In genomic region chr12:6328045-6328779, GRCh38 we compare ENCODE assay signal across 16 cellular contexts. TPM values are rescaled to one million over a fixed set of nuclear protein-coding genes. Genes with fewer than 3 reads are reported as not detected.
DNase-seq lines count a peak whose midpoint lies in the region; ATAC-seq, FAIRE-seq and TF ChIP-seq lines count a peak whose summit lies in the region.
"Had no signal": no experiment of that assay in that cellular context is flagged by ENCODE, and none has a peak within 500 bp of the region (broad histone marks: within the 10 kb centered on the region; RNA-seq: fewer than 3 reads in every experiment).

No MANE protein-coding gene starts in this region.

- DNase-seq in CD14-positive monocyte (ENCODE audit: low spot score): no peak
- no peak for DNase-seq in K562 (ENCODE audit: extremely low read depth in 1 of 4, low spot score in 3 of 4)
- no peak for DNase-seq in osteocyte (ENCODE audit: extremely low spot score, unreplicated experiment)
- DNase-seq in HK-2 (ENCODE audit: unreplicated experiment): no peak
- DNase-seq in activated CD4-positive, alpha-beta memory T cell treated with anti-CD3 and anti-CD28 coated beads, Interleukin-2, amount 10 ng/mL, durations not matched to agents 7 days and 5 days: no peak
- no peak for DNase-seq in NCI-H187 treated with DMSO at 0.1 percent for 48 hours (lab: John Stamatoyannopoulos, UW)
- DNase-seq: DMS79, immature natural killer cell, Kasumi-1, NCI-H1436 treated with DMSO at 0.1 percent for 48 hours, substantia nigra had no signal

- no peak overlapping the region for H3K4me3 Mint-ChIP-seq in CD14-positive monocyte
- no peak overlapping the region for H3K4me3 Mint-ChIP-seq in osteocyte (ENCODE audit: unreplicated experiment)
- H3K4me3 Mint-ChIP-seq in activated CD4-positive, alpha-beta memory T cell treated with anti-CD3 and anti-CD28 coated beads, Interleukin-2, amount 10 ng/mL, durations not matched to agents 7 days and 5 days: no peak overlapping the region
- H3K4me3 Mint-ChIP-seq: immature natural killer cell, memory B cell had no signal

- no peaks in the 10 kb centered on the region for H3K9me3 Mint-ChIP-seq in CD14-positive monocyte
- no peaks in the 10 kb centered on the region for H3K9me3 Mint-ChIP-seq in osteocyte (ENCODE audit: unreplicated experiment)
- no peaks in the 10 kb centered on the region for H3K9me3 Mint-ChIP-seq in activated CD4-positive, alpha-beta memory T cell treated with anti-CD3 and anti-CD28 coated beads, Interleukin-2, amount 10 ng/mL, durations not matched to agents 7 days and 5 days
- H3K9me3 Mint-ChIP-seq: immature natural killer cell, memory B cell had no signal

- BruUV-seq in K562 (replicated peaks; lab: Mats Ljungman, UMichigan): TSS peak; percentile 19

- no peak overlapping the region for H3K4me2 ChIP-seq in K562 (ENCODE audit: insufficient read depth, low read length)

- WGBS in K562 (ENCODE audit: insufficient coverage, low coverage, missing lambda C conversion rate): 84% methylated on average over 5 of the region's 10 CpGs

- H3K27ac Mint-ChIP-seq in CD14-positive monocyte (peak overlapping the region in 5 of 7 donors; percentile 37 to 79 (median 60)), osteocyte (ENCODE audit: unreplicated experiment) (peak overlapping the region; percentile 56)
- no peak overlapping the region for H3K27ac Mint-ChIP-seq in activated CD4-positive, alpha-beta memory T cell treated with anti-CD3 and anti-CD28 coated beads, Interleukin-2, amount 10 ng/mL, durations not matched to agents 7 days and 5 days
- H3K27ac Mint-ChIP-seq: memory B cell had no signal

- peaks cover 44% of the 10 kb centered on the region; the same call in 2 of the 3 replicates for H3K36me3 ChIP-seq in K562 (ENCODE audit: control insufficient read depth, insufficient read depth, low read length)

- intact Hi-C loops in CD14-positive monocyte (cut with micrococcal nuclease): no loop called here
- intact Hi-C loops in K562 (cut with micrococcal nuclease): loop anchor here (5.0 to 10.0 kb wide), 2 partner anchors 94 to 207 kb away; partner anchors contain the start of gene GAPDH

- no peaks in the 10 kb centered on the region for H3K9me3 ChIP-seq in K562 (replicated peaks; ENCODE audit: control insufficient read depth, insufficient read depth, low read depth, low read length)

- TF ChIP-seq POLR2A in K562 (conservative IDR thresholded peaks at IDR 0.05): 0 out of 2 replicates have a peak, but pooled peaks have one; percentile 25

- no peaks in the 10 kb centered on the region for H3K27me3 ChIP-seq in K562 (ENCODE audit: control insufficient read depth in 2 of 2, insufficient read depth in 2 of 2, low read length in 2 of 2)

- no peaks in the 10 kb centered on the region for H4K20me1 ChIP-seq in K562 (replicated peaks; ENCODE audit: control insufficient read depth, insufficient read depth, low read length)

- peaks cover 67% of the 10 kb centered on the region for H3K4me1 Mint-ChIP-seq in CD14-positive monocyte
- peaks cover 44% of the 10 kb centered on the region for H3K4me1 Mint-ChIP-seq in osteocyte (ENCODE audit: unreplicated experiment)
- H3K4me1 Mint-ChIP-seq in activated CD4-positive, alpha-beta memory T cell treated with anti-CD3 and anti-CD28 coated beads, Interleukin-2, amount 10 ng/mL, durations not matched to agents 7 days and 5 days: peaks cover 30% of the 10 kb centered on the region

- no peak overlapping the region for H2AFZ ChIP-seq in K562 (ENCODE audit: low read depth, low read length)

- peaks cover 11 to 16% of the 10 kb centered on the region in 2 experiments; a peak in 4 of 5 replicates for H3K4me1 ChIP-seq in K562 (replicated peaks in 1 of 2; ENCODE audit: control insufficient read depth in 2 of 2, insufficient read depth in 2 of 2, low read length in 2 of 2)

- in situ Hi-C loops in K562 (cut with MboI): no loop called here

- no peak for FAIRE-seq in K562 (lab: Jason Lieb, UNC)

- CTCF ChIA-PET in K562 (lab: Yijun Ruan, JAX; ENCODE audit: low intra/inter-chr PET ratio): interaction anchor here (0.6 kb wide), 1 partner anchor 212 kb away, joined by 3 read pairs; no protein-coding TSS in a partner anchor
- CTCF ChIA-PET in activated CD4-positive, alpha-beta memory T cell treated with anti-CD3 and anti-CD28 coated beads, Interleukin-2, amount 10 ng/mL, durations not matched to agents 7 days and 5 days (lab: Charles Lee): interaction anchor here (1.6 to 2.8 kb wide), 2 partner anchors 7 to 11 kb away, joined by 4 to 15 read pairs; no protein-coding TSS in a partner anchor

- no peak for TF ChIP-seq EP300 in K562 (IDR thresholded peaks at IDR 0.05; ENCODE audit: low read length)

- TF ChIP-seq RAD21 in K562 (CRISPR knock-in tag; conservative IDR thresholded peaks at IDR 0.05 in 1 of 2, IDR thresholded peaks at IDR 0.05 in 1 of 2): no peak

- no peaks in the 10 kb centered on the region for H3K79me2 ChIP-seq in K562 (ENCODE audit: control insufficient read depth, insufficient read depth, low read length)

- H3K4me3 ChIP-seq in K562: no peak overlapping the region

- peak overlapping the region; percentile 79 for H3K27ac ChIP-seq in 22Rv1
- H3K27ac ChIP-seq in K562 (ENCODE audit: extremely low read depth, low read depth, low read length): no peak overlapping the region

- TF ChIP-seq CTCF in 22Rv1 (IDR thresholded peaks at IDR 0.05) (no peak), CD14-positive monocyte (IDR thresholded peaks at IDR 0.05) (no peak), K562 (IDR thresholded peaks at IDR 0.05 in 2 of 3, conservative IDR thresholded peaks at IDR 0.05 in 1 of 3; ENCODE audit: insufficient read depth in 2 of 3, low read depth in 1 of 3, low read length in 3 of 3) (no peak), osteocyte (IDR thresholded peaks at IDR 0.05) (no peak)

- no peaks in the 10 kb centered on the region for H3K9me1 ChIP-seq in K562 (ENCODE audit: control insufficient read depth, insufficient read depth, low read length)

- H3K36me3 Mint-ChIP-seq in CD14-positive monocyte (peaks cover 54 to 58% of the 10 kb centered on the region in 2 donors), osteocyte (ENCODE audit: unreplicated experiment) (peaks cover 22% of the 10 kb centered on the region)
- peaks cover 43% of the 10 kb centered on the region for H3K36me3 Mint-ChIP-seq in activated CD4-positive, alpha-beta memory T cell treated with anti-CD3 and anti-CD28 coated beads, Interleukin-2, amount 10 ng/mL, durations not matched to agents 7 days and 5 days (ENCODE audit: low read depth)
- H3K36me3 Mint-ChIP-seq: memory B cell had no signal

- no peak; the same call in 2 of the 3 replicates for ATAC-seq in K562
- no peak for ATAC-seq in GM19023 (IDR thresholded peaks at IDR 0.05; ENCODE audit: unreplicated experiment)

- H3K27me3 Mint-ChIP-seq in CD14-positive monocyte (ENCODE audit: low read depth in 3 of 3) (peaks cover 0 to 3% (median 0%) of the 10 kb centered on the region in 3 donors), osteocyte (ENCODE audit: unreplicated experiment) (no peaks in the 10 kb centered on the region)
- no peaks in the 10 kb centered on the region for H3K27me3 Mint-ChIP-seq in activated CD4-positive, alpha-beta memory T cell treated with anti-CD3 and anti-CD28 coated beads, Interleukin-2, amount 10 ng/mL, durations not matched to agents 7 days and 5 days

- no peak overlapping the region for H3K9ac ChIP-seq in K562 (ENCODE audit: insufficient read depth in 1 of 2, low read depth in 2 of 2, low read length in 2 of 2)

- POLR2A ChIA-PET in K562 (lab: Yijun Ruan, JAX): interaction anchor here (0.7 to 3.3 kb wide), 4 partner anchors 9 to 44 kb away, joined by 3 to 38 read pairs (median 4); no protein-coding TSS in a partner anchor
- POLR2A ChIA-PET in activated CD4-positive, alpha-beta memory T cell treated with anti-CD3 and anti-CD28 coated beads, Interleukin-2, amount 10 ng/mL, durations not matched to agents 7 days and 5 days (lab: Charles Lee): no interaction called here

RNA-seq across cellular contexts. Expression of gene TNFRSF1A, which starts 13.7 kb away (rescaled TPM):
- 100 to 1,000 TPM; 108 to 157 TPM for polyA plus RNA-seq in CD14-positive monocyte
- 73.3 and 150 TPM in 2 replicates for total RNA-seq in K562 (2011; cell fraction: chromatin; rRNA removed; ENCODE audit: low replicate concordance)
- total RNA-seq in K562 (2011; cell fraction: nucleolus; rRNA removed): 101 and 137 TPM in 2 replicates
- 118 and 145 TPM in 2 replicates for total RNA-seq in K562 (2011; cell fraction: nucleoplasm; rRNA removed)
- total RNA-seq in K562 (2014; rRNA removed): 34.6 and 43.5 TPM in 2 replicates
- total RNA-seq in K562 (2014; rRNA removed; fragmentation: Illumina TruSeq; extraction: Trizol): 18.3 and 22.0 TPM in 2 replicates
- 31.1 and 33.0 TPM in 2 replicates for total RNA-seq in K562 (2015; rRNA removed; fragmentation: Illumina TruSeq; extraction: Trizol)
- total RNA-seq in K562 (2021): 29.8 and 37.7 TPM in 2 replicates
- 27.2 and 30.0 TPM in 2 replicates for polyA plus RNA-seq in K562 (2011; rRNA removed)
- 26.1 and 32.9 TPM in 2 replicates for polyA plus RNA-seq in K562 (2011; cell fraction: cytosol; rRNA removed)
- polyA plus RNA-seq in K562 (2011; cell fraction: nucleus; rRNA removed): 38.9 and 53.1 TPM in 2 replicates
- polyA plus RNA-seq in K562 (2012): 28.5 and 42.0 TPM in 2 replicates
- 38.2 and 57.7 TPM in 2 replicates for polyA plus RNA-seq in K562 (2014; fragmentation: Illumina TruSeq; extraction: Trizol)
- under 1 TPM; 0.76 to 0.89 TPM for polyA plus RNA-seq in K562 (2014; fragmentation: Nextera tagmentation; extraction: Ambion mirVana)
- polyA plus RNA-seq in K562 (2014; rRNA removed): 22.0 and 22.5 TPM in 2 replicates
- 31.2 and 34.3 TPM in 2 replicates for polyA minus RNA-seq in K562 (2011; rRNA and poly(A)+ RNA removed)
- polyA minus RNA-seq in K562 (2011; cell fraction: cytosol; rRNA and poly(A)+ RNA removed): 42.9 and 43.0 TPM in 2 replicates
- 33.1 and 33.2 TPM in 2 replicates for polyA minus RNA-seq in K562 (2011; cell fraction: nucleus; rRNA and poly(A)+ RNA removed)
- total RNA-seq in osteocyte: 170 and 188 TPM in 2 replicates
- 10 to 100 TPM; 61.5 to 61.9 TPM for total RNA-seq in activated CD4-positive, alpha-beta memory T cell treated with anti-CD3 and anti-CD28 coated beads, Interleukin-2, amount 10 ng/mL, durations not matched to agents 7 days and 5 days

RNA-seq across cellular contexts. Expression of gene PLEKHG6, which starts 17.7 kb away (rescaled TPM):
- polyA plus RNA-seq in CD14-positive monocyte: not detected
- 1.9 TPM in 1 of 2 replicates, not detected in the other for total RNA-seq in K562 (2011; cell fraction: chromatin; rRNA removed; ENCODE audit: low replicate concordance)
- total RNA-seq in K562 (2011; cell fraction: nucleolus; rRNA removed): 0.50 and 0.92 TPM in 2 replicates
- 0.15 and 0.29 TPM in 2 replicates for total RNA-seq in K562 (2011; cell fraction: nucleoplasm; rRNA removed)
- total RNA-seq in K562 (2014; rRNA removed): 0.33 and 0.41 TPM in 2 replicates
- 0.19 and 0.29 TPM in 2 replicates for total RNA-seq in K562 (2014; rRNA removed; fragmentation: Illumina TruSeq; extraction: Trizol)
- not detected in 2 replicates for total RNA-seq in K562 (2015; rRNA removed; fragmentation: Illumina TruSeq; extraction: Trizol)
- 0.86 and 1.2 TPM in 2 replicates for total RNA-seq in K562 (2021)
- 0.28 and 0.38 TPM in 2 replicates for polyA plus RNA-seq in K562 (2011; rRNA removed)
- polyA plus RNA-seq in K562 (2011; cell fraction: cytosol; rRNA removed): 1.0 and 5.3 TPM in 2 replicates
- 0.24 and 0.26 TPM in 2 replicates for polyA plus RNA-seq in K562 (2011; cell fraction: nucleus; rRNA removed)
- polyA plus RNA-seq in K562 (2012): 0.35 and 0.84 TPM in 2 replicates
- polyA plus RNA-seq in K562 (2014; fragmentation: Illumina TruSeq; extraction: Trizol): 0.18 and 0.42 TPM in 2 replicates
- not detected for polyA plus RNA-seq in K562 (2014; fragmentation: Nextera tagmentation; extraction: Ambion mirVana)
- 0.22 and 0.54 TPM in 2 replicates for polyA plus RNA-seq in K562 (2014; rRNA removed)
- polyA minus RNA-seq in K562 (2011; rRNA and poly(A)+ RNA removed): 0.09 and 0.18 TPM in 2 replicates
- not detected in 2 replicates for polyA minus RNA-seq in K562 (2011; cell fraction: cytosol; rRNA and poly(A)+ RNA removed)
- polyA minus RNA-seq in K562 (2011; cell fraction: nucleus; rRNA and poly(A)+ RNA removed): 0.33 and 0.81 TPM in 2 replicates
- total RNA-seq in osteocyte: 0.21 and 0.55 TPM in 2 replicates
- not detected for total RNA-seq in activated CD4-positive, alpha-beta memory T cell treated with anti-CD3 and anti-CD28 coated beads, Interleukin-2, amount 10 ng/mL, durations not matched to agents 7 days and 5 days
- total RNA-seq: SK-MEL-5 had no signal
- polyA plus RNA-seq: BJ had no signal

RNA-seq across cellular contexts. Expression of gene SCNN1A, which starts 47.2 kb away (rescaled TPM):
- polyA plus RNA-seq in CD14-positive monocyte: under 1 TPM; 0.11 to 0.63 TPM
- total RNA-seq in K562 (2011; cell fraction: chromatin; rRNA removed; ENCODE audit: low replicate concordance): 0.23 and 0.32 TPM in 2 replicates
- total RNA-seq in K562 (2011; cell fraction: nucleolus; rRNA removed): not detected in 2 replicates
- total RNA-seq in K562 (2011; cell fraction: nucleoplasm; rRNA removed): not detected in 2 replicates
- not detected in 2 replicates for total RNA-seq in K562 (2014; rRNA removed)
- total RNA-seq in K562 (2014; rRNA removed; fragmentation: Illumina TruSeq; extraction: Trizol): not detected in 2 replicates
- total RNA-seq in K562 (2015; rRNA removed; fragmentation: Illumina TruSeq; extraction: Trizol): not detected in 2 replicates
- total RNA-seq in K562 (2021): 0.34 and 0.49 TPM in 2 replicates
- 0.12 and 0.31 TPM in 2 replicates for polyA plus RNA-seq in K562 (2011; rRNA removed)
- 0.06 and 0.16 TPM in 2 replicates for polyA plus RNA-seq in K562 (2011; cell fraction: cytosol; rRNA removed)
- polyA plus RNA-seq in K562 (2011; cell fraction: nucleus; rRNA removed): 0.18 and 0.58 TPM in 2 replicates
- polyA plus RNA-seq in K562 (2012): 0.14 TPM in 1 of 2 replicates, not detected in the other
- 0.33 TPM in 1 of 2 replicates, not detected in the other for polyA plus RNA-seq in K562 (2014; fragmentation: Illumina TruSeq; extraction: Trizol)
- under 1 TPM in 1 of 2 experiments, not detected in 1; 0.15 TPM for polyA plus RNA-seq in K562 (2014; fragmentation: Nextera tagmentation; extraction: Ambion mirVana)
- polyA plus RNA-seq in K562 (2014; rRNA removed): not detected in 2 replicates
- polyA minus RNA-seq in K562 (2011; rRNA and poly(A)+ RNA removed): 0.60 TPM in 1 of 2 replicates, not detected in the other
- not detected in 2 replicates for polyA minus RNA-seq in K562 (2011; cell fraction: cytosol; rRNA and poly(A)+ RNA removed)
- polyA minus RNA-seq in K562 (2011; cell fraction: nucleus; rRNA and poly(A)+ RNA removed): not detected in 2 replicates
- 2.5 and 3.2 TPM in 2 replicates for total RNA-seq in osteocyte
- total RNA-seq in activated CD4-positive, alpha-beta memory T cell treated with anti-CD3 and anti-CD28 coated beads, Interleukin-2, amount 10 ng/mL, durations not matched to agents 7 days and 5 days: 1 to 10 TPM in 1 of 2 experiments, under 1 TPM in 1; 0.78 to 1.3 TPM
- total RNA-seq: SK-MEL-5 had no signal

RNA-seq across cellular contexts. Expression of gene LTBR, which starts 55.8 kb away (rescaled TPM):
- polyA plus RNA-seq in CD14-positive monocyte (10 to 100 TPM; 56.4 to 60.6 TPM), K562 (2011; rRNA removed) (15.4 and 28.2 TPM in 2 replicates), K562 (2014; fragmentation: Illumina TruSeq; extraction: Trizol) (61.8 and 69.0 TPM in 2 replicates), K562 (2014; fragmentation: Nextera tagmentation; extraction: Ambion mirVana) (1 to 10 TPM in 1 of 2 experiments, under 1 TPM in 1; 0.96 to 1.7 TPM), K562 (2014; rRNA removed) (46.6 and 54.1 TPM in 2 replicates)
- 66.4 and 105 TPM in 2 replicates for total RNA-seq in K562 (2011; cell fraction: chromatin; rRNA removed; ENCODE audit: low replicate concordance)
- 71.7 and 95.4 TPM in 2 replicates for total RNA-seq in K562 (2011; cell fraction: nucleolus; rRNA removed)
- 76.0 and 142 TPM in 2 replicates for total RNA-seq in K562 (2011; cell fraction: nucleoplasm; rRNA removed)
- total RNA-seq in K562 (2014; rRNA removed) (43.2 and 68.2 TPM in 2 replicates), K562 (2014; rRNA removed; fragmentation: Illumina TruSeq; extraction: Trizol) (16.5 and 20.4 TPM in 2 replicates), K562 (2015; rRNA removed; fragmentation: Illumina TruSeq; extraction: Trizol) (31.9 and 35.3 TPM in 2 replicates), K562 (2021) (65.0 and 67.2 TPM in 2 replicates), osteocyte (16.4 and 17.0 TPM in 2 replicates)
- polyA plus RNA-seq in K562 (2011; cell fraction: cytosol; rRNA removed): 23.6 and 45.6 TPM in 2 replicates
- polyA plus RNA-seq in K562 (2011; cell fraction: nucleus; rRNA removed): 43.1 and 75.7 TPM in 2 replicates
- 42.3 and 70.3 TPM in 2 replicates for polyA plus RNA-seq in K562 (2012)
- polyA minus RNA-seq in K562 (2011; rRNA and poly(A)+ RNA removed): 9.9 and 11.4 TPM in 2 replicates
- 17.1 and 33.1 TPM in 2 replicates for polyA minus RNA-seq in K562 (2011; cell fraction: cytosol; rRNA and poly(A)+ RNA removed)
- 18.0 and 21.8 TPM in 2 replicates for polyA minus RNA-seq in K562 (2011; cell fraction: nucleus; rRNA and poly(A)+ RNA removed)
- total RNA-seq in activated CD4-positive, alpha-beta memory T cell treated with anti-CD3 and anti-CD28 coated beads, Interleukin-2, amount 10 ng/mL, durations not matched to agents 7 days and 5 days: under 1 TPM; 0.38 to 0.40 TPM
